In genomic region chr2:191913796-191914195, GRCh38 we compare ENCODE assay signal across 33 cellular contexts.
"Had no signal": no experiment of that assay in that cellular context is flagged by ENCODE, and none has a peak within 500 bp of the region (broad histone marks: within the 10 kb centered on the region; RNA-seq: fewer than 3 reads in every experiment).

No MANE protein-coding gene starts in this region.

- H3K9me3 ChIP-seq: ascending aorta, breast epithelium, colonic mucosa had no signal

- H3K9me3 Mint-ChIP-seq: activated CD4-positive, alpha-beta memory T cell treated with anti-CD3 and anti-CD28 coated beads for 36 hours; activated CD4-positive, alpha-beta T cell treated with anti-CD3 and anti-CD28 coated beads, Interleukin-2, amount 10 ng/mL, durations not matched to agents 24 days and 14 days; activated naive CD4-positive, alpha-beta T cell treated with anti-CD3 and anti-CD28 coated beads for 36 hours; activated naive CD4-positive, alpha-beta T cell treated with anti-CD3 and anti-CD28 coated beads, Interleukin-2, amount 50 U/mL, for 24 hours; activated naive CD8-positive, alpha-beta T cell treated with anti-CD3 and anti-CD28 coated beads, Interleukin-2, amount 10 ng/mL, durations not matched to agents 7 days and 5 days; activated T-helper 1 cell treated with anti-CD3 and anti-CD28 coated beads, Interleukin-12 subunit alpha, Interleukin-12 subunit beta, Interleukin-2, Interleukin-4 antibody, amounts not matched to agents 30 ng/mL and 10 ng/mL and 1 ng/mL, durations not matched to agents 14 hours and 24 hours and 36 hours; activated T-helper 2 cell treated with anti-CD3 and anti-CD28 coated beads, Interferon-gamma antibody, Interleukin-2, Interleukin-4, amounts not matched to agents 10 μg/mL and 5 μg/mL and 100 μg/mL, durations not matched to agents 14 hours and 24 hours and 36 hours; brain; dendritic cell treated with granulocyte-macrophage colony-stimulating factor and Interleukin-4, amounts not matched to agents 40 ng/mL and 50 ng/mL, for 4 days; endodermal cell; T-helper 2 cell treated with Interferon-gamma antibody and Interleukin-4, amounts not matched to agents 5 μg/mL and 100 μg/mL, for 36 hours had no signal

- H3K4me1 Mint-ChIP-seq: activated CD4-positive, alpha-beta T cell treated with anti-CD3 and anti-CD28 coated beads, Interleukin-2, amount 10 ng/mL, durations not matched to agents 24 days and 14 days; activated CD8-positive, alpha-beta memory T cell treated with anti-CD3 and anti-CD28 coated beads, Interleukin-2, amount 10 ng/mL, durations not matched to agents 7 days and 5 days; activated naive CD4-positive, alpha-beta T cell treated with anti-CD3 and anti-CD28 coated beads, Interleukin-2, amount 50 U/mL, for 24 hours; activated naive CD8-positive, alpha-beta T cell treated with anti-CD3 and anti-CD28 coated beads, Interleukin-2, amount 10 ng/mL, durations not matched to agents 7 days and 5 days; T-helper 17 cell had no signal

- H3K27me3 Mint-ChIP-seq: activated CD4-positive, alpha-beta T cell treated with anti-CD3 and anti-CD28 coated beads, Interleukin-2, amount 10 ng/mL, durations not matched to agents 24 days and 14 days; brain; dendritic cell treated with granulocyte-macrophage colony-stimulating factor and Interleukin-4, amounts not matched to agents 40 ng/mL and 50 ng/mL, for 4 days had no signal

- H3K27me3 ChIP-seq: ascending aorta, breast epithelium, cardiac muscle cell, colonic mucosa, dorsolateral prefrontal cortex had no signal

- H3K36me3 Mint-ChIP-seq: activated CD4-positive, alpha-beta memory T cell treated with anti-CD3 and anti-CD28 coated beads for 36 hours; activated CD8-positive, alpha-beta memory T cell treated with anti-CD3 and anti-CD28 coated beads, Interleukin-2, amount 10 ng/mL, durations not matched to agents 7 days and 5 days; activated naive CD4-positive, alpha-beta T cell treated with anti-CD3 and anti-CD28 coated beads, Interleukin-2, amount 50 U/mL, for 24 hours; activated naive CD8-positive, alpha-beta T cell treated with anti-CD3 and anti-CD28 coated beads, Interleukin-2, amount 10 ng/mL, durations not matched to agents 7 days and 5 days; brain had no signal

- H3K27ac Mint-ChIP-seq: activated CD4-positive, alpha-beta memory T cell treated with anti-CD3 and anti-CD28 coated beads for 36 hours; activated CD4-positive, alpha-beta T cell treated with anti-CD3 and anti-CD28 coated beads for 36 hours; activated CD4-positive, alpha-beta T cell treated with anti-CD3 and anti-CD28 coated beads, Interleukin-2, amount 10 ng/mL, durations not matched to agents 24 days and 14 days; activated CD8-positive, alpha-beta memory T cell treated with anti-CD3 and anti-CD28 coated beads, Interleukin-2, amount 10 ng/mL, durations not matched to agents 7 days and 5 days; activated CD8-positive, alpha-beta T cell treated with anti-CD3 and anti-CD28 coated beads, Interleukin-2, amount 10 ng/mL, durations not matched to agents 7 days and 5 days; activated naive CD4-positive, alpha-beta T cell treated with anti-CD3 and anti-CD28 coated beads for 36 hours; activated naive CD4-positive, alpha-beta T cell treated with anti-CD3 and anti-CD28 coated beads, Interleukin-2, amount 50 U/mL, for 24 hours; activated naive CD8-positive, alpha-beta T cell treated with anti-CD3 and anti-CD28 coated beads, Interleukin-2, amount 10 ng/mL, durations not matched to agents 7 days and 5 days; activated T-helper 1 cell treated with anti-CD3 and anti-CD28 coated beads, Interleukin-12 subunit alpha, Interleukin-12 subunit beta, Interleukin-2, Interleukin-4 antibody, amounts not matched to agents 30 ng/mL and 10 ng/mL and 1 ng/mL, durations not matched to agents 14 hours and 24 hours and 36 hours; activated T-helper 2 cell treated with anti-CD3 and anti-CD28 coated beads, Interferon-gamma antibody, Interleukin-2, Interleukin-4, amounts not matched to agents 10 μg/mL and 5 μg/mL and 100 μg/mL, durations not matched to agents 14 hours and 24 hours and 36 hours; brain; dendritic cell treated with granulocyte-macrophage colony-stimulating factor and Interleukin-4, amounts not matched to agents 40 ng/mL and 50 ng/mL, for 4 days; endodermal cell; T-helper 17 cell; T-helper 2 cell treated with Interferon-gamma antibody and Interleukin-4, amounts not matched to agents 5 μg/mL and 100 μg/mL, for 36 hours had no signal

- ATAC-seq: activated CD4-positive, alpha-beta T cell treated with anti-CD3 and anti-CD28 coated beads for 36 hours; activated CD8-positive, alpha-beta memory T cell treated with anti-CD3 and anti-CD28 coated beads, Interleukin-2, amount 10 ng/mL, durations not matched to agents 7 days and 5 days; activated CD8-positive, alpha-beta T cell treated with anti-CD3 and anti-CD28 coated beads, Interleukin-2, amount 10 ng/mL, durations not matched to agents 7 days and 5 days; esophagus mucosa; T-helper 17 cell had no signal

- H3K4me3 ChIP-seq: ascending aorta, breast epithelium, cardiac muscle cell, colonic mucosa, dorsolateral prefrontal cortex had no signal

- H3K4me1 ChIP-seq: breast epithelium, colonic mucosa had no signal

- H3K36me3 ChIP-seq: ascending aorta, breast epithelium, cardiac muscle cell, colonic mucosa had no signal

- H3K4me3 Mint-ChIP-seq: activated CD4-positive, alpha-beta memory T cell treated with anti-CD3 and anti-CD28 coated beads for 36 hours; activated CD4-positive, alpha-beta T cell treated with anti-CD3 and anti-CD28 coated beads for 36 hours; activated CD4-positive, alpha-beta T cell treated with anti-CD3 and anti-CD28 coated beads, Interleukin-2, amount 10 ng/mL, durations not matched to agents 24 days and 14 days; activated CD8-positive, alpha-beta memory T cell treated with anti-CD3 and anti-CD28 coated beads, Interleukin-2, amount 10 ng/mL, durations not matched to agents 7 days and 5 days; activated CD8-positive, alpha-beta T cell treated with anti-CD3 and anti-CD28 coated beads, Interleukin-2, amount 10 ng/mL, durations not matched to agents 7 days and 5 days; activated naive CD4-positive, alpha-beta T cell treated with anti-CD3 and anti-CD28 coated beads for 36 hours; activated naive CD4-positive, alpha-beta T cell treated with anti-CD3 and anti-CD28 coated beads, Interleukin-2, amount 50 U/mL, for 24 hours; activated naive CD8-positive, alpha-beta T cell treated with anti-CD3 and anti-CD28 coated beads, Interleukin-2, amount 10 ng/mL, durations not matched to agents 7 days and 5 days; activated T-helper 1 cell treated with anti-CD3 and anti-CD28 coated beads, Interleukin-12 subunit alpha, Interleukin-12 subunit beta, Interleukin-2, Interleukin-4 antibody, amounts not matched to agents 30 ng/mL and 10 ng/mL and 1 ng/mL, durations not matched to agents 14 hours and 24 hours and 36 hours; brain; dendritic cell treated with granulocyte-macrophage colony-stimulating factor and Interleukin-4, amounts not matched to agents 40 ng/mL and 50 ng/mL, for 4 days; endodermal cell; T-helper 17 cell; T-helper 2 cell treated with Interferon-gamma antibody and Interleukin-4, amounts not matched to agents 5 μg/mL and 100 μg/mL, for 36 hours had no signal

- DNase-seq: activated CD4-positive, alpha-beta memory T cell treated with anti-CD3 and anti-CD28 coated beads for 36 hours; activated CD4-positive, alpha-beta T cell treated with anti-CD3 and anti-CD28 coated beads for 36 hours; activated CD4-positive, alpha-beta T cell treated with anti-CD3 and anti-CD28 coated beads, Interleukin-2, amount 10 ng/mL, durations not matched to agents 24 days and 14 days; activated CD4-positive, CD25-positive, alpha-beta regulatory T cell; activated CD4-positive, CD25-positive, alpha-beta regulatory T cell treated with anti-CD3 and anti-CD28 coated beads, Interleukin-2, amount 50 U/mL, for 72 hours; activated CD8-positive, alpha-beta memory T cell treated with anti-CD3 and anti-CD28 coated beads, Interleukin-2, amount 10 ng/mL, durations not matched to agents 7 days and 5 days; activated CD8-positive, alpha-beta memory T cell treated with anti-CD3 and anti-CD28 coated beads, Interleukin-2, amount 50 U/mL, for 4 hours; activated CD8-positive, alpha-beta T cell treated with anti-CD3 and anti-CD28 coated beads, Interleukin-2, amount 10 ng/mL, durations not matched to agents 7 days and 5 days; activated effector memory CD4-positive, alpha-beta T cell treated with anti-CD3 and anti-CD28 coated beads, Interleukin-2, amount 50 U/mL, for 16 hours; activated naive CD4-positive, alpha-beta T cell treated with anti-CD3 and anti-CD28 coated beads for 36 hours; activated naive CD8-positive, alpha-beta T cell treated with anti-CD3 and anti-CD28 coated beads, Interleukin-2, amount 10 ng/mL, durations not matched to agents 7 days and 5 days; activated T-cell treated with anti-CD3 and anti-CD28 coated beads, Interleukin-2, amount 50 U/mL, for 1 hour; activated T-cell treated with anti-CD3 and anti-CD28 coated beads, Interleukin-2, amount 50 U/mL, for 48 hours; central memory CD4-positive, alpha-beta T cell; cerebellar nuclear complex; colonic mucosa; dorsolateral prefrontal cortex; effector memory CD4-positive, alpha-beta T cell; endodermal cell; foreskin fibroblast; head of caudate nucleus; T-helper 17 cell; T1000 had no signal

- H3K27ac ChIP-seq: ascending aorta, breast epithelium, cardiac muscle cell, colonic mucosa, dorsolateral prefrontal cortex had no signal
